Comparison of ENCODE assay signal across 18 cellular contexts in genomic region chr9:69476016-69476415, GRCh38.
A peak's percentile ranks its signal among the peaks of the same experiment; 100 is the strongest.
DNase-seq lines count a peak whose midpoint lies in the region; ATAC-seq, FAIRE-seq and TF ChIP-seq lines count a peak whose summit lies in the region.
"Had no signal": no experiment of that assay in that cellular context is flagged by ENCODE, and none has a peak within 500 bp of the region (broad histone marks: within the 10 kb centered on the region; RNA-seq: fewer than 3 reads in every experiment).

No MANE protein-coding gene starts in this region.

- no peaks in the 10 kb centered on the region for H4K20me1 ChIP-seq in MM.1S (ENCODE audit: insufficient read depth, low read length)

- H3K9me2 ChIP-seq in MM.1S (replicated peaks; ENCODE audit: insufficient read depth, low read length): no peaks in the 10 kb centered on the region

- H3K4me3 ChIP-seq in MM.1S (ENCODE audit: low read length) (no peak overlapping the region), small intestine (ENCODE audit: low read depth in 1 of 2, low read length in 2 of 2) (no peak overlapping the region), aorta (ENCODE audit: low read length in 2 of 2) (no peak overlapping the region), right atrium auricular region (no peak overlapping the region)
- H3K4me3 ChIP-seq: sigmoid colon, upper lobe of left lung had no signal

- peaks cover 9% of the 10 kb centered on the region for H3F3A ChIP-seq in MM.1S (ENCODE audit: insufficient read depth, low read length)

- H3K4me1 ChIP-seq in MM.1S (ENCODE audit: low read length): peaks cover 25% of the 10 kb centered on the region
- peaks cover 0 to 2% of the 10 kb centered on the region in 2 donors for H3K4me1 ChIP-seq in small intestine (ENCODE audit: control insufficient read depth in 2 of 2, insufficient read depth in 1 of 2, low read depth in 1 of 2, low read length in 1 of 2)
- no peaks in the 10 kb centered on the region for H3K4me1 ChIP-seq in aorta (ENCODE audit: control insufficient read depth in 1 of 2, insufficient read depth in 2 of 2, low read length in 2 of 2)
- no peaks in the 10 kb centered on the region for H3K4me1 ChIP-seq in right atrium auricular region
- H3K4me1 ChIP-seq: upper lobe of left lung had no signal

- TF ChIP-seq CTCF in MM.1S (IDR thresholded peaks at IDR 0.05; ENCODE audit: low read length): no peak
- no peak for TF ChIP-seq CTCF in right atrium auricular region (IDR thresholded peaks at IDR 0.05)

- H3K9me3 Mint-ChIP-seq in activated naive CD4-positive, alpha-beta T cell treated with anti-CD3 and anti-CD28 coated beads for 36 hours: no peaks in the 10 kb centered on the region

- no peak for FAIRE-seq in small intestine (lab: Jason Lieb, UNC)

- peak overlapping the region; percentile 37 for H2AFZ ChIP-seq in MM.1S (ENCODE audit: low read length)

- H3K4me3 Mint-ChIP-seq in activated naive CD4-positive, alpha-beta T cell treated with anti-CD3 and anti-CD28 coated beads for 36 hours: no peak overlapping the region

- DNase-seq in activated naive CD4-positive, alpha-beta T cell treated with anti-CD3 and anti-CD28 coated beads for 36 hours: peak; percentile 13
- DNase-seq in activated naive CD4-positive, alpha-beta T cell treated with anti-CD3 and anti-CD28 coated beads, Interleukin-2, amount 50 U/mL, for 16 hours: no peak
- DNase-seq in MM.1S (peak; percentile 72), astrocyte of the hippocampus (ENCODE audit: low read depth, low spot score) (peak; percentile 43), small intestine (peak; percentile 11), aorta (no peak), NCI-H1436 (lab: John Stamatoyannopoulos, UW) (no peak), right atrium auricular region (ENCODE audit: low spot score) (no peak)
- DNase-seq: glutamatergic neuron; mesenchymal stem cell; NCI-H2107; nucleus accumbens; Right ventricle myocardium superior; sigmoid colon; stimulated activated CD4-positive, alpha-beta T cell treated with anti-CD3 and anti-CD28 coated beads, Interleukin-4, amount 100 ng/mL, for 1 hour; T1000; upper lobe of left lung had no signal

- no peak for ATAC-seq in aorta (ENCODE audit: low FRiP score)

- no peak overlapping the region for H3K9ac ChIP-seq in MM.1S (ENCODE audit: low read length)

- H3K4me2 ChIP-seq in MM.1S (ENCODE audit: low read depth, low read length): peak overlapping the region; percentile 46

- no peaks in the 10 kb centered on the region for H3K36me3 Mint-ChIP-seq in activated naive CD4-positive, alpha-beta T cell treated with anti-CD3 and anti-CD28 coated beads for 36 hours (ENCODE audit: low read depth)

- CTCF ChIA-PET in activated naive CD4-positive, alpha-beta T cell treated with anti-CD3 and anti-CD28 coated beads for 36 hours (lab: Charles Lee): interaction anchor here (1.7 kb wide), 1 partner anchor 53 kb away, joined by 7 read pairs; no protein-coding TSS in a partner anchor

- intact Hi-C loops in activated naive CD4-positive, alpha-beta T cell treated with anti-CD3 and anti-CD28 coated beads for 36 hours (cut with micrococcal nuclease): no loop called here
- intact Hi-C loops in aorta (cut with DNase I): no loop called here

- 55 to 84% (median 64%) methylated on average over 6 of the region's 6 CpGs for WGBS in small intestine, 3 donors
- WGBS in aorta, 2 donors: 84 to 85% methylated on average over 6 of the region's 6 CpGs

- peaks cover 8% of the 10 kb centered on the region for H3K4me1 Mint-ChIP-seq in activated naive CD4-positive, alpha-beta T cell treated with anti-CD3 and anti-CD28 coated beads for 36 hours (ENCODE audit: low read depth)

- H3K27ac ChIP-seq in MM.1S (ENCODE audit: low read length) (peak overlapping the region; percentile 59; the same call in 1 of the 2 replicates), small intestine (ENCODE audit: low read depth in 1 of 2, low read length in 1 of 2) (no peak overlapping the region), aorta (ENCODE audit: low read depth in 1 of 2, low read length in 2 of 2) (no peak overlapping the region), right atrium auricular region (no peak overlapping the region)
- H3K27ac ChIP-seq: epithelial cell of prostate, upper lobe of left lung had no signal

- no peaks in the 10 kb centered on the region for H3K79me2 ChIP-seq in MM.1S (ENCODE audit: low read length)

- H3K27me3 Mint-ChIP-seq in activated naive CD4-positive, alpha-beta T cell treated with anti-CD3 and anti-CD28 coated beads for 36 hours (ENCODE audit: low read depth): peaks cover 19% of the 10 kb centered on the region

- H3K27ac Mint-ChIP-seq in activated naive CD4-positive, alpha-beta T cell treated with anti-CD3 and anti-CD28 coated beads for 36 hours: no peak overlapping the region

- no peaks in the 10 kb centered on the region for H3K36me3 ChIP-seq in MM.1S (replicated peaks; ENCODE audit: insufficient read depth, low read length)
- H3K36me3 ChIP-seq in small intestine (ENCODE audit: control insufficient read depth in 2 of 2, insufficient read depth in 2 of 2, low read length in 2 of 2): no peaks in the 10 kb centered on the region
- no peaks in the 10 kb centered on the region for H3K36me3 ChIP-seq in aorta (ENCODE audit: control insufficient read depth in 1 of 2, insufficient read depth in 2 of 2, low read length in 1 of 2)
- no peaks in the 10 kb centered on the region for H3K36me3 ChIP-seq in right atrium auricular region
- H3K36me3 ChIP-seq: sigmoid colon, upper lobe of left lung had no signal

- H3K27me3 ChIP-seq in MM.1S (replicated peaks; ENCODE audit: insufficient read depth, low read length) (no peaks in the 10 kb centered on the region), small intestine (ENCODE audit: control insufficient read depth in 2 of 2, insufficient read depth in 2 of 2, low read length in 2 of 2) (peaks cover 0 to 2% of the 10 kb centered on the region in 2 donors), aorta (ENCODE audit: control insufficient read depth in 1 of 2, insufficient read depth in 2 of 2, low read length in 1 of 2) (no peaks in the 10 kb centered on the region), right atrium auricular region (no peaks in the 10 kb centered on the region)
- H3K27me3 ChIP-seq: sigmoid colon, upper lobe of left lung had no signal

- H3K9me3 ChIP-seq in MM.1S (replicated peaks; ENCODE audit: insufficient read depth, low read length) (no peaks in the 10 kb centered on the region), small intestine (ENCODE audit: control insufficient read depth, low read depth) (no peaks in the 10 kb centered on the region), aorta (ENCODE audit: control insufficient read depth, low read length) (no peaks in the 10 kb centered on the region), right atrium auricular region (no peaks in the 10 kb centered on the region)
- H3K9me3 ChIP-seq: sigmoid colon, upper lobe of left lung had no signal

Comparison
In these comparisons a context has a peak if more than half of its experiments do, and no peak if none do; other contexts are left out.
1. DNase-seq: peak in activated naive CD4-positive, alpha-beta T cell treated with anti-CD3 and anti-CD28 coated beads for 36 hours (single experiment), MM.1S (single experiment), astrocyte of the hippocampus (single experiment) and small intestine (single experiment); none in activated naive CD4-positive, alpha-beta T cell treated with anti-CD3 and anti-CD28 coated beads, Interleukin-2, amount 50 U/mL, for 16 hours (single experiment), aorta (0 of 2), NCI-H1436 (single experiment) and right atrium auricular region (single experiment).